21 cellular contexts compared by ENCODE assay signal in genomic region chr2:143792602-143793001, GRCh38.
"Had no signal": no experiment of that assay in that cellular context is flagged by ENCODE, and none has a peak within 500 bp of the region (broad histone marks: within the 10 kb centered on the region; RNA-seq: fewer than 3 reads in every experiment).

No MANE protein-coding gene starts in this region.

- DNase-seq: activated CD4-positive, alpha-beta T cell treated with anti-CD3 and anti-CD28 coated beads for 36 hours; activated CD4-positive, alpha-beta T cell treated with anti-CD3 and anti-CD28 coated beads, Interleukin-2, amount 50 U/mL, for 1 hour; activated CD8-positive, alpha-beta memory T cell treated with anti-CD3 and anti-CD28 coated beads, Interleukin-2, amount 50 U/mL, for 4 hours; activated CD8-positive, alpha-beta T cell treated with anti-CD3 and anti-CD28 coated beads for 36 hours; activated gamma-delta T cell treated with Interleukin-2 at 50 U/mL for 16 hours; activated naive CD4-positive, alpha-beta T cell treated with anti-CD3 and anti-CD28 coated beads, Interleukin-2, amount 10 ng/mL, durations not matched to agents 7 days and 5 days; activated naive CD8-positive, alpha-beta T cell treated with anti-CD3 and anti-CD28 coated beads for 36 hours; activated T-cell treated with anti-CD3 and anti-CD28 coated beads, Interleukin-2, amount 50 U/mL, for 72 hours; cerebellar nuclear complex; NCI-H146; NCI-H187 treated with DMSO at 0.1 percent for 48 hours; NCI-H2081 treated with DMSO at 0.1 percent for 48 hours; NCI-H446; NCI-H524; OCI-M1; SHP77 treated with DMSO at 0.1 percent for 48 hours; T-helper 1 cell; WERI-Rb-1 had no signal

- ATAC-seq: activated CD4-positive, alpha-beta T cell treated with anti-CD3 and anti-CD28 coated beads for 36 hours; activated CD8-positive, alpha-beta T cell treated with anti-CD3 and anti-CD28 coated beads for 36 hours; activated T-cell treated with anti-CD3 and anti-CD28 coated beads, Interleukin-2, amount 50 U/mL, for 72 hours had no signal

- H3K4me2 ChIP-seq: KMS-11 had no signal

- H3K36me3 ChIP-seq: WERI-Rb-1 had no signal

- H3K4me1 Mint-ChIP-seq: activated CD4-positive, alpha-beta T cell treated with anti-CD3 and anti-CD28 coated beads for 36 hours; activated naive CD4-positive, alpha-beta T cell treated with anti-CD3 and anti-CD28 coated beads, Interleukin-2, amount 10 ng/mL, durations not matched to agents 7 days and 5 days; activated naive CD8-positive, alpha-beta T cell treated with anti-CD3 and anti-CD28 coated beads for 36 hours had no signal

- H3K9me3 Mint-ChIP-seq: activated CD8-positive, alpha-beta T cell treated with anti-CD3 and anti-CD28 coated beads for 36 hours; activated naive CD4-positive, alpha-beta T cell treated with anti-CD3 and anti-CD28 coated beads, Interleukin-2, amount 10 ng/mL, durations not matched to agents 7 days and 5 days; activated naive CD8-positive, alpha-beta T cell treated with anti-CD3 and anti-CD28 coated beads for 36 hours; activated T-helper 2 cell treated with anti-CD3 and anti-CD28 coated beads, Interferon-gamma antibody, Interleukin-2, Interleukin-4, amounts not matched to agents 10 μg/mL and 5 μg/mL and 100 μg/mL, durations not matched to agents 14 hours and 24 hours and 36 hours; dendritic cell treated with granulocyte-macrophage colony-stimulating factor and Interleukin-4, amounts not matched to agents 40 ng/mL and 50 ng/mL, for 4 days had no signal

- H3K27ac Mint-ChIP-seq: activated CD4-positive, alpha-beta T cell treated with anti-CD3 and anti-CD28 coated beads for 36 hours; activated CD8-positive, alpha-beta T cell treated with anti-CD3 and anti-CD28 coated beads for 36 hours; activated naive CD4-positive, alpha-beta T cell treated with anti-CD3 and anti-CD28 coated beads, Interleukin-2, amount 10 ng/mL, durations not matched to agents 7 days and 5 days; activated naive CD8-positive, alpha-beta T cell treated with anti-CD3 and anti-CD28 coated beads for 36 hours; activated T-cell treated with anti-CD3 and anti-CD28 coated beads, Interleukin-2, amount 50 U/mL, for 72 hours; activated T-helper 2 cell treated with anti-CD3 and anti-CD28 coated beads, Interferon-gamma antibody, Interleukin-2, Interleukin-4, amounts not matched to agents 10 μg/mL and 5 μg/mL and 100 μg/mL, durations not matched to agents 14 hours and 24 hours and 36 hours; dendritic cell treated with granulocyte-macrophage colony-stimulating factor and Interleukin-4, amounts not matched to agents 40 ng/mL and 50 ng/mL, for 4 days had no signal

- H3K27ac ChIP-seq: KMS-11, WERI-Rb-1 had no signal

- H3K36me3 Mint-ChIP-seq: activated naive CD4-positive, alpha-beta T cell treated with anti-CD3 and anti-CD28 coated beads, Interleukin-2, amount 10 ng/mL, durations not matched to agents 7 days and 5 days; activated naive CD8-positive, alpha-beta T cell treated with anti-CD3 and anti-CD28 coated beads for 36 hours had no signal

- H3K4me3 Mint-ChIP-seq: activated CD4-positive, alpha-beta T cell treated with anti-CD3 and anti-CD28 coated beads for 36 hours; activated CD8-positive, alpha-beta T cell treated with anti-CD3 and anti-CD28 coated beads for 36 hours; activated naive CD4-positive, alpha-beta T cell treated with anti-CD3 and anti-CD28 coated beads, Interleukin-2, amount 10 ng/mL, durations not matched to agents 7 days and 5 days; activated naive CD8-positive, alpha-beta T cell treated with anti-CD3 and anti-CD28 coated beads for 36 hours; activated T-cell treated with anti-CD3 and anti-CD28 coated beads, Interleukin-2, amount 50 U/mL, for 72 hours; dendritic cell treated with granulocyte-macrophage colony-stimulating factor and Interleukin-4, amounts not matched to agents 40 ng/mL and 50 ng/mL, for 4 days had no signal
